ENCODE assay signal across 19 cellular contexts in genomic region chr12:7479784-7480183, GRCh38. TPM values are rescaled to one million over a fixed set of nuclear protein-coding genes. Genes with fewer than 3 reads are reported as not detected.
DNase-seq lines count a peak whose midpoint lies in the region; ATAC-seq and TF ChIP-seq lines count a peak whose summit lies in the region.
"Had no signal": no experiment of that assay in that cellular context is flagged by ENCODE, and none has a peak within 500 bp of the region (broad histone marks: within the 10 kb centered on the region; RNA-seq: fewer than 3 reads in every experiment).

No MANE protein-coding gene starts in this region.

- H3K14ac ChIP-seq in trophoblast cell (ENCODE audit: low read length): no peak overlapping the region

- no peaks in the 10 kb centered on the region for H3K27me3 ChIP-seq in trophoblast cell (ENCODE audit: insufficient read depth, low read length)
- H3K27me3 ChIP-seq: Peyer's patch had no signal

- H4K8ac ChIP-seq in trophoblast cell (ENCODE audit: low read depth, low read length): no peak overlapping the region

- no peaks in the 10 kb centered on the region for H3K79me1 ChIP-seq in trophoblast cell (ENCODE audit: low read length)

- DNase-seq in AG20443 (ENCODE audit: low spot score) (peak; percentile 25), LHCN-M2 (ENCODE audit: low read depth) (peak; percentile 33), fibroblast of mammary gland (ENCODE audit: low read depth) (peak; percentile 33), trophoblast cell (no peak), foreskin fibroblast (no peak), SKM-1 treated with dmso at 0.1 percent for 144 hours (lab: John Stamatoyannopoulos, UW; ENCODE audit: unreplicated experiment) (no peak)
- DNase-seq: AML-193; C1 segment of cervical spinal cord; CD8-positive, alpha-beta T cell; DND-41; NCI-H1105 treated with DMSO at 0.1 percent for 48 hours; NCI-H2081 treated with DMSO at 0.1 percent for 48 hours; NCI-H2171 treated with DMSO at 0.1 percent for 48 hours; NCI-H526; Peyer's patch had no signal

- no peak overlapping the region for H4K91ac ChIP-seq in trophoblast cell (ENCODE audit: low read depth, low read length)

- no peak for TF ChIP-seq CTCF in fibroblast of mammary gland (conservative IDR thresholded peaks at IDR 0.05; ENCODE audit: control insufficient read depth, insufficient read depth, low read depth, low read length)
- TF ChIP-seq CTCF in foreskin fibroblast (IDR thresholded peaks at IDR 0.05; ENCODE audit: low read depth, low read length): no peak

- H4K12ac ChIP-seq in trophoblast cell (ENCODE audit: low read depth, low read length): no peak overlapping the region

- ATAC-seq in GM19463 (IDR thresholded peaks at IDR 0.05; ENCODE audit: unreplicated experiment): no peak
- ATAC-seq: CD8-positive, alpha-beta T cell had no signal

- H3K23ac ChIP-seq in trophoblast cell (ENCODE audit: low read length): no peak overlapping the region

- H3K9ac ChIP-seq in trophoblast cell (ENCODE audit: low read length): no peak overlapping the region
- H3K9ac ChIP-seq: KMS-11 had no signal

- H3K4me3 ChIP-seq in fibroblast of mammary gland (ENCODE audit: control insufficient read depth, low read depth, low read length): no peak overlapping the region
- H3K4me3 ChIP-seq in trophoblast cell (ENCODE audit: low read depth, low read length): no peak overlapping the region
- no peak overlapping the region for H3K4me3 ChIP-seq in foreskin fibroblast (ENCODE audit: low read depth in 1 of 2, low read length in 2 of 2)
- H3K4me3 ChIP-seq: Peyer's patch had no signal

- H2BK12ac ChIP-seq in trophoblast cell (ENCODE audit: low read length): no peak overlapping the region

- no peak overlapping the region for H3K4me2 ChIP-seq in trophoblast cell (ENCODE audit: low read length)
- H3K4me2 ChIP-seq: KMS-11 had no signal

- no peaks in the 10 kb centered on the region for H3K36me3 ChIP-seq in trophoblast cell (ENCODE audit: control insufficient read depth in 1 of 2, insufficient read depth in 2 of 2, low read length in 2 of 2)
- H3K36me3 ChIP-seq: Peyer's patch had no signal

- no peak overlapping the region for H2AFZ ChIP-seq in trophoblast cell (ENCODE audit: insufficient read depth, low read length, poor library complexity)

- H2BK5ac ChIP-seq in trophoblast cell (ENCODE audit: low read depth, low read length, poor library complexity): no peak overlapping the region

- no peak overlapping the region for H3K4ac ChIP-seq in trophoblast cell (ENCODE audit: low read depth, low read length)

- no peak overlapping the region for H2AK5ac ChIP-seq in trophoblast cell (ENCODE audit: low read length)

- no peaks in the 10 kb centered on the region for H3K9me3 ChIP-seq in trophoblast cell (ENCODE audit: insufficient read depth, low read depth, low read length)
- H3K9me3 ChIP-seq: Peyer's patch had no signal

- no CpG with 5 or more reads among the region's 1 CpG for WGBS in trophoblast cell (ENCODE audit: extremely low coverage, insufficient coverage, insufficient read length)

- no peaks in the 10 kb centered on the region for H3K79me2 ChIP-seq in trophoblast cell (ENCODE audit: control insufficient read depth, insufficient read depth, low read length, poor library complexity)

- peaks cover 0 to 3% of the 10 kb centered on the region in 2 experiments for H3K4me1 ChIP-seq in trophoblast cell (ENCODE audit: control insufficient read depth in 1 of 2, insufficient read depth in 2 of 2, low read length in 2 of 2)
- H3K4me1 ChIP-seq: Peyer's patch had no signal

- no peak overlapping the region for H3K18ac ChIP-seq in trophoblast cell (ENCODE audit: low read length)

- H2BK120ac ChIP-seq in trophoblast cell (ENCODE audit: insufficient read depth, low read length, poor library complexity): no peak overlapping the region

- peak overlapping the region; percentile 3 for H3K27ac ChIP-seq in trophoblast cell (ENCODE audit: low read depth, low read length)
- H3K27ac ChIP-seq: KMS-11, Peyer's patch had no signal

RNA-seq across cellular contexts. Expression of gene CD163, which starts 23.8 kb away (rescaled TPM):
- 0.11 TPM in 1 of 2 replicates, not detected in the other for total RNA-seq in LHCN-M2 (2014; rRNA removed)
- polyA plus RNA-seq in LHCN-M2 (2012): not detected
- polyA plus RNA-seq in trophoblast cell (2013): 0.97 and 1.1 TPM in 2 replicates
- total RNA-seq: H4, OCI-LY7 had no signal

RNA-seq across cellular contexts. Expression of gene CD163L1, which starts 35.8 kb away (rescaled TPM):
- 3.7 and 11.2 TPM in 2 replicates for total RNA-seq in LHCN-M2 (2014; rRNA removed)
- polyA plus RNA-seq in LHCN-M2 (2012): 4.3 TPM
- polyA plus RNA-seq in trophoblast cell (2013): 0.07 and 0.16 TPM in 2 replicates
- total RNA-seq: CD8-positive, alpha-beta T cell; OCI-LY7 had no signal

Comparison
In these comparisons a context has a peak if more than half of its experiments do, and no peak if none do; other contexts are left out.
1. DNase-seq: peak in AG20443 (single experiment), LHCN-M2 (single experiment) and fibroblast of mammary gland (single experiment); none in trophoblast cell (0 of 2), foreskin fibroblast (0 of 2) and SKM-1 treated with dmso at 0.1 percent for 144 hours (single experiment).